24 cellular contexts compared by ENCODE assay signal in genomic region chr10:117271427-117271826, GRCh38. TPM values are rescaled to one million over a fixed set of nuclear protein-coding genes. Genes with fewer than 3 reads are reported as not detected.
A peak's percentile ranks its signal among the peaks of the same experiment; 100 is the strongest.
DNase-seq lines count a peak whose midpoint lies in the region; ATAC-seq and TF ChIP-seq lines count a peak whose summit lies in the region.
"Had no signal": no experiment of that assay in that cellular context is flagged by ENCODE, and none has a peak within 500 bp of the region (broad histone marks: within the 10 kb centered on the region; RNA-seq: fewer than 3 reads in every experiment).

No MANE protein-coding gene starts in this region.

- no peak for TF ChIP-seq POLR2A in HCT116 (IDR thresholded peaks at IDR 0.05; ENCODE audit: borderline replicate concordance, extremely low read depth, insufficient read depth, insufficient read length)

- TF ChIP-seq CTCF in HCT116 (IDR thresholded peaks at IDR 0.05 in 2 of 3, conservative IDR thresholded peaks at IDR 0.05 in 1 of 3; ENCODE audit: borderline replicate concordance in 1 of 3, insufficient read depth in 1 of 3, low read depth in 2 of 3, low read length in 2 of 3) (no peak), RWPE1 (conservative IDR thresholded peaks at IDR 0.05; ENCODE audit: low read depth) (no peak), WERI-Rb-1 (IDR thresholded peaks at IDR 0.05; ENCODE audit: low read depth, low read length) (no peak), osteocyte (IDR thresholded peaks at IDR 0.05) (no peak)

- H3K27ac ChIP-seq in HCT116 (ENCODE audit: low read depth, low read length), result peak overlapping the region; percentile 27; the same call in 1 of the 2 replicates
- H3K27ac ChIP-seq in RWPE1, result no peak overlapping the region
- H3K27ac ChIP-seq in WERI-Rb-1, result no peak overlapping the region
- H3K27ac ChIP-seq: tibial nerve had no signal

- CTCF ChIA-PET in HCT116 (lab: Charles Lee), result no interaction called here
- CTCF ChIA-PET in RWPE1 (lab: Yijun Ruan, JAX), result interaction anchor here (0.7 kb wide), 1 partner anchor 27 kb away, joined by 3 read pairs; no protein-coding TSS in a partner anchor

- H3K4me2 ChIP-seq in HCT116 (ENCODE audit: low read length), result peak overlapping the region; percentile 52

- H3K9ac ChIP-seq in HCT116 (ENCODE audit: low read length), result no peak overlapping the region

- no peaks in the 10 kb centered on the region for H3K9me2 ChIP-seq in HCT116 (ENCODE audit: insufficient read depth)

- peak; percentile 26 for DNase-seq in HCT116 (ENCODE audit: low read depth, low spot score)
- DNase-seq in RWPE1 (ENCODE audit: low spot score), result peak; percentile 72
- peak; percentile 8 for DNase-seq in non-pigmented ciliary epithelial cell (ENCODE audit: low read depth)
- no peak for DNase-seq in NCI-H748 treated with DMSO at 0.1 percent for 48 hours (lab: John Stamatoyannopoulos, UW)
- no peak for DNase-seq in WERI-Rb-1
- DNase-seq in osteocyte (ENCODE audit: extremely low spot score, unreplicated experiment), result no peak
- DNase-seq: activated gamma-delta T cell; amniotic stem cell; COR-L47; H7; immature natural killer cell; NCI-H1694 treated with DMSO at 0.1 percent for 48 hours; NCI-H345; posterior cingulate gyrus; Right ventricle myocardium superior; stimulated activated CD4-positive, alpha-beta T cell treated with anti-CD3 and anti-CD28 coated beads, Interleukin-1b, Interleukin-23, amount 100 ng/mL, for 48 hours; stimulated activated naive CD8-positive, alpha-beta T cell treated with anti-CD3 and anti-CD28 coated beads, Interleukin-15, Interleukin-2, amounts not matched to agents 100 U/mL and 50 U/mL, for 24 hours; T-cell had no signal

- no peak overlapping the region for H3K4me3 Mint-ChIP-seq in osteocyte (ENCODE audit: unreplicated experiment)
- H3K4me3 Mint-ChIP-seq: immature natural killer cell, T-cell had no signal

- H3K27me3 Mint-ChIP-seq in osteocyte (ENCODE audit: unreplicated experiment), result no peaks in the 10 kb centered on the region
- H3K27me3 Mint-ChIP-seq: T-cell had no signal

- intact Hi-C loops in HCT116 (cut with micrococcal nuclease), result no loop called here

- no peak overlapping the region for H2AFZ ChIP-seq in HCT116 (ENCODE audit: low read depth, low read length, poor library complexity, severe bottlenecking)

- peaks cover 17 to 21% of the 10 kb centered on the region in 2 experiments for H3K4me1 ChIP-seq in HCT116 (ENCODE audit: control insufficient read depth in 1 of 2, insufficient read depth in 2 of 2, low read length in 2 of 2)
- H3K4me1 ChIP-seq: tibial nerve had no signal

- no peak overlapping the region for H3K27ac Mint-ChIP-seq in osteocyte (ENCODE audit: unreplicated experiment)
- H3K27ac Mint-ChIP-seq: immature natural killer cell, T-cell had no signal

- no peak for TF ChIP-seq RAD21 in HCT116 (IDR thresholded peaks at IDR 0.05; ENCODE audit: low read depth)

- POLR2A ChIA-PET in HCT116 (lab: Charles Lee), result no interaction called here
- POLR2A ChIA-PET in RWPE1 (lab: Yijun Ruan, JAX; ENCODE audit: low non-redundant PET), result no interaction called here

- H4K20me1 ChIP-seq in HCT116 (ENCODE audit: insufficient read depth), result no peaks in the 10 kb centered on the region

- no peaks in the 10 kb centered on the region for H3K4me1 Mint-ChIP-seq in osteocyte (ENCODE audit: unreplicated experiment)
- H3K4me1 Mint-ChIP-seq: immature natural killer cell, T-cell had no signal

- no peaks in the 10 kb centered on the region for H3K9me3 Mint-ChIP-seq in osteocyte (ENCODE audit: unreplicated experiment)
- H3K9me3 Mint-ChIP-seq: immature natural killer cell, T-cell had no signal

- no TSS peak for BruUV-seq in HCT116 (replicated peaks; lab: Mats Ljungman, UMichigan)

- H3K27me3 ChIP-seq in HCT116 (ENCODE audit: insufficient read depth, low read length) (no peaks in the 10 kb centered on the region), WERI-Rb-1 (ENCODE audit: insufficient read depth, low read depth, severe bottlenecking) (no peaks in the 10 kb centered on the region)
- H3K27me3 ChIP-seq: tibial nerve had no signal

- RAD21 ChIA-PET in HCT116 (lab: Charles Lee; ENCODE audit: low non-redundant PET in 1 of 2, low total read pairs in 2 of 2, uncharacterized antibody in 2 of 2, unreplicated experiment in 2 of 2), result no interaction called here

- peak overlapping the region in 1 of 2 experiments; percentile 5; a peak in 1 of 4 replicates for H3K4me3 ChIP-seq in HCT116 (replicated peaks in 1 of 2; ENCODE audit: low read depth in 1 of 2, low read length in 2 of 2)
- no peak overlapping the region for H3K4me3 ChIP-seq in WERI-Rb-1 (ENCODE audit: low read depth, low read length)
- H3K4me3 ChIP-seq: lung, tibial nerve had no signal

- H3K36me3 Mint-ChIP-seq in osteocyte (ENCODE audit: unreplicated experiment), result no peaks in the 10 kb centered on the region
- H3K36me3 Mint-ChIP-seq: T-cell had no signal

- ATAC-seq in HCT116, result peak; percentile 82
- ATAC-seq in esophagus mucosa, result peak; percentile 20
- ATAC-seq in HG02571 (IDR thresholded peaks at IDR 0.05; ENCODE audit: unreplicated experiment), result no peak
- ATAC-seq: stimulated activated naive CD8-positive, alpha-beta T cell treated with anti-CD3 and anti-CD28 coated beads, Interleukin-15, Interleukin-2, amounts not matched to agents 100 U/mL and 50 U/mL, for 24 hours; T-cell had no signal

- H3K9me3 ChIP-seq in HCT116 (ENCODE audit: control insufficient read depth in 1 of 2, insufficient read depth in 1 of 2, low read depth in 1 of 2, low read length in 2 of 2) (no peaks in the 10 kb centered on the region), WERI-Rb-1 (ENCODE audit: severe bottlenecking) (no peaks in the 10 kb centered on the region)
- H3K9me3 ChIP-seq: tibial nerve had no signal

- no peaks in the 10 kb centered on the region for H3K36me3 ChIP-seq in HCT116 (ENCODE audit: control insufficient read depth in 1 of 2, insufficient read depth in 2 of 2, low read length in 2 of 2)
- H3K36me3 ChIP-seq in WERI-Rb-1, result no peaks in the 10 kb centered on the region
- H3K36me3 ChIP-seq: tibial nerve had no signal

- no peaks in the 10 kb centered on the region for H3K79me2 ChIP-seq in HCT116 (ENCODE audit: insufficient read depth, low read length)

TF ChIP-seq in HCT116, 20 proteins besides CTCF, POLR2A, EP300 and RAD21:
- TF ChIP-seq ATF3 (IDR thresholded peaks at IDR 0.05) (no peak), CBX3 (IDR thresholded peaks at IDR 0.05; ENCODE audit: low read depth) (no peak), FOSL1 (IDR thresholded peaks at IDR 0.05; ENCODE audit: low read depth) (peak; percentile 54)

RNA-seq across cellular contexts. Expression of gene SLC18A2, which starts 30.5 kb away (rescaled TPM):
- total RNA-seq in HCT116 (2021; ENCODE audit: unreplicated experiment) (not detected), esophagus mucosa (0.12 TPM), osteocyte (not detected in 2 replicates)
- polyA plus RNA-seq in HCT116 (2012), result 0.04 TPM in 1 of 2 replicates, not detected in the other
- total RNA-seq: chondrocyte had no signal
- polyA plus RNA-seq: fibroblast of lung had no signal

Comparison
In these comparisons a context has a peak if more than half of its experiments do, and no peak if none do; other contexts are left out.
1. DNase-seq: peak in HCT116 (single experiment), RWPE1 (single experiment) and non-pigmented ciliary epithelial cell (single experiment); none in NCI-H748 treated with DMSO at 0.1 percent for 48 hours (single experiment), WERI-Rb-1 (single experiment) and osteocyte (single experiment).